In genomic region chr16:27202923-27203428, GRCh38 we compare ENCODE assay signal across 7 cellular contexts. TPM values are rescaled to one million over a fixed set of nuclear protein-coding genes. Genes with fewer than 3 reads are reported as not detected.
DNase-seq lines count a peak whose midpoint lies in the region; ATAC-seq and TF ChIP-seq lines count a peak whose summit lies in the region.

No MANE protein-coding gene starts in this region.

- no peak for TF ChIP-seq CTCF in HFFc6 (IDR thresholded peaks at IDR 0.05)

- peak overlapping the region; percentile 96 for H3K4me3 Mint-ChIP-seq in HFFc6
- peak overlapping the region; percentile 85 for H3K4me3 Mint-ChIP-seq in activated T-helper 17 cell treated with anti-CD3 and anti-CD28 coated beads, Interleukin-2, amount 50 U/mL, for 72 hours
- H3K4me3 Mint-ChIP-seq in stimulated activated memory B cell treated with anti-CD40 and anti-IgM and Interleukin-4, amounts not matched to agents 10 μg/mL and 1 μg/mL and 100 μg/mL, for 72 hours = peak overlapping the region; percentile 92

- H3K36me3 ChIP-seq in iPS-15b (ENCODE audit: control insufficient read depth, insufficient read depth, low read length) = no peaks in the 10 kb centered on the region

- peak overlapping the region; percentile 99 for H3K27ac Mint-ChIP-seq in HFFc6
- H3K27ac Mint-ChIP-seq in activated T-helper 17 cell treated with anti-CD3 and anti-CD28 coated beads, Interleukin-2, amount 50 U/mL, for 72 hours = peak overlapping the region; percentile 96
- H3K27ac Mint-ChIP-seq in stimulated activated memory B cell treated with anti-CD40 and anti-IgM and Interleukin-4, amounts not matched to agents 10 μg/mL and 1 μg/mL and 100 μg/mL, for 72 hours = peak overlapping the region; percentile 95

- H3K9me3 Mint-ChIP-seq in HFFc6 = no peaks in the 10 kb centered on the region
- H3K9me3 Mint-ChIP-seq in activated T-helper 17 cell treated with anti-CD3 and anti-CD28 coated beads, Interleukin-2, amount 50 U/mL, for 72 hours = no peaks in the 10 kb centered on the region
- peaks cover 3% of the 10 kb centered on the region for H3K9me3 Mint-ChIP-seq in stimulated activated memory B cell treated with anti-CD40 and anti-IgM and Interleukin-4, amounts not matched to agents 10 μg/mL and 1 μg/mL and 100 μg/mL, for 72 hours

- H3K36me3 Mint-ChIP-seq in HFFc6 (ENCODE audit: low read depth) = no peaks in the 10 kb centered on the region; the same call in 1 of the 2 replicates
- peaks cover 8% of the 10 kb centered on the region for H3K36me3 Mint-ChIP-seq in activated T-helper 17 cell treated with anti-CD3 and anti-CD28 coated beads, Interleukin-2, amount 50 U/mL, for 72 hours (ENCODE audit: low read depth)
- no peaks in the 10 kb centered on the region for H3K36me3 Mint-ChIP-seq in stimulated activated memory B cell treated with anti-CD40 and anti-IgM and Interleukin-4, amounts not matched to agents 10 μg/mL and 1 μg/mL and 100 μg/mL, for 72 hours

- no peaks in the 10 kb centered on the region; the same call in none of the 2 replicates for H3K27me3 Mint-ChIP-seq in HFFc6 (ENCODE audit: insufficient read depth)
- no peaks in the 10 kb centered on the region for H3K27me3 Mint-ChIP-seq in activated T-helper 17 cell treated with anti-CD3 and anti-CD28 coated beads, Interleukin-2, amount 50 U/mL, for 72 hours
- H3K27me3 Mint-ChIP-seq in stimulated activated memory B cell treated with anti-CD40 and anti-IgM and Interleukin-4, amounts not matched to agents 10 μg/mL and 1 μg/mL and 100 μg/mL, for 72 hours = no peaks in the 10 kb centered on the region

- peaks cover 3% of the 10 kb centered on the region for H3K4me1 ChIP-seq in iPS-15b (ENCODE audit: control insufficient read depth, insufficient read depth, low read length)

- peak overlapping the region; percentile 97 for H3K4me3 ChIP-seq in iPS-15b (ENCODE audit: low read depth, low read length)

- H3K9me3 ChIP-seq in iPS-15b (ENCODE audit: control insufficient read depth, insufficient read depth, low read length) = no peaks in the 10 kb centered on the region

- no peak for DNase-seq in HFFc6
- no peak for DNase-seq in AG08396 (ENCODE audit: low spot score)
- DNase-seq in NCI-H69 (lab: John Stamatoyannopoulos, UW) = no peak
- DNase-seq in NCI-H524 treated with DMSO at 0.1 percent for 48 hours (lab: John Stamatoyannopoulos, UW) = no peak

- H3K9ac ChIP-seq in iPS-15b (ENCODE audit: low read depth, low read length) = peak overlapping the region; percentile 95

- no peaks in the 10 kb centered on the region for H3K27me3 ChIP-seq in iPS-15b (ENCODE audit: control insufficient read depth, insufficient read depth, low read length)

- H3K4me1 Mint-ChIP-seq in HFFc6 (ENCODE audit: low read depth) = peaks cover 28% of the 10 kb centered on the region
- peaks cover 25% of the 10 kb centered on the region for H3K4me1 Mint-ChIP-seq in activated T-helper 17 cell treated with anti-CD3 and anti-CD28 coated beads, Interleukin-2, amount 50 U/mL, for 72 hours
- peaks cover 53% of the 10 kb centered on the region for H3K4me1 Mint-ChIP-seq in stimulated activated memory B cell treated with anti-CD40 and anti-IgM and Interleukin-4, amounts not matched to agents 10 μg/mL and 1 μg/mL and 100 μg/mL, for 72 hours

- ATAC-seq in activated T-helper 17 cell treated with anti-CD3 and anti-CD28 coated beads, Interleukin-2, amount 50 U/mL, for 72 hours (replicated peaks) = no peak
- ATAC-seq in stimulated activated memory B cell treated with anti-CD40 and anti-IgM and Interleukin-4, amounts not matched to agents 10 μg/mL and 1 μg/mL and 100 μg/mL, for 72 hours = no peak

RNA-seq across cellular contexts. Expression of gene KDM8, which starts 0.3 kb away (rescaled TPM):
- 1 to 10 TPM; 4.1 to 5.8 (median 4.9) TPM for total RNA-seq in HFFc6 (2021; fragmentation: NEBNext Ultra II Directional; extraction: Animal tissue kit (Norgen Biotek cat#: 25700))
- total RNA-seq in activated T-helper 17 cell treated with anti-CD3 and anti-CD28 coated beads, Interleukin-2, amount 50 U/mL, for 72 hours = 1 to 10 TPM; 7.7 to 9.1 TPM
